In the genomic region with DNA sequence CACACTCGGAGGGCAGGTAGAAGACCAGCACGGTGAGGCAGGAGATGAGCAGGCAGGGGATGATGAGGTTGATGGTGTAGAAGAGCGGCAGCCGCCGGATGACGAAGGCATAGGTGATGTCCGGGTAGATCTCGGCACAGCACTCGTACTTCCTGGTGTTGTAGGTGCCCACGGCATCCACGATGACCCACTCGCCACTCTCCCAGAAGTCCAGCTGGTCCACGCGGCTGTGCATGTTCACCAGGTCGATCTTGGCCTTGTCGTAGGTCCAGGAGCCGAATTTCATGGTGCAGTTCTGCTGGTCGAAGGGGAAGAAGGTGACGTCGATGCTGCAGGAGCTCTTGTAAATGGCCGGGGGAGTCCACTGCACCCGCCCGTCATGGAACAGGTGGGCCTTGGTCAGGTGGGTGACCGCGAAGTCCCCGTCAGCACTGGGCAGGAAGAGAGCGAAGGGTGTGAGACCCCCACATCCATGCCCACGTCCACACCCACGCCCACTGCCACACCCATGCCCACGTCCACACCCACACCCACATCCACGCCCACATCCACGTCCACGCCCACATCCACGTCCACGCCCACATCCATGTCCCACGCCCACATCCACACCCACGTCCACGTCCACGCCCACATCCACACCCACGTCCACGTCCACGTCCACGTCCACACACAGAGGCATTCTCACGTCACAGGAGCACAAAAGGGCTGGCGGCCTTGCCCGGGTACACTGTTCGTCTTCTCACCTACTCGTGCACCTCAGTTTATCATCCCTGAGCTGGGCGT, we compare ENCODE assay signal across 28 cellular contexts. TPM values are rescaled to one million over a fixed set of nuclear protein-coding genes. Genes with fewer than 3 reads are reported as not detected.
DNase-seq lines count a peak whose midpoint lies in the region; ATAC-seq, FAIRE-seq and TF ChIP-seq lines count a peak whose summit lies in the region.
"Had no signal": no experiment of that assay in that cellular context is flagged by ENCODE, and none has a peak within 500 bp of the region (broad histone marks: within the 10 kb centered on the region; RNA-seq: fewer than 3 reads in every experiment).

No MANE protein-coding gene starts in this region.

- CTCF ChIA-PET in H1 (lab: Charles Lee; ENCODE audit: partially characterized antibody) (interaction anchor here (1.3 to 2.1 kb wide), 3 partner anchors 30 to 128 kb away, joined by 6 to 14 read pairs (median 8); no protein-coding TSS in a partner anchor), HepG2 (lab: Yijun Ruan, JAX; ENCODE audit: low intra/inter-chr PET ratio, low total read pairs) (no interaction called here)

- H3K36me3 Mint-ChIP-seq in stimulated activated naive CD8-positive, alpha-beta T cell treated with anti-CD3 and anti-CD28 coated beads, Interleukin-15, Interleukin-2, amounts not matched to agents 100 ng/mL and 50 ng/mL, for 24 hours (ENCODE audit: low read depth): no peaks in the 10 kb centered on the region
- H3K36me3 Mint-ChIP-seq: CD4-positive, alpha-beta memory T cell had no signal

- no peak overlapping the region for H2BK20ac ChIP-seq in H1 (ENCODE audit: low read length)

- peak overlapping the region; percentile 2 for H3K4me3 Mint-ChIP-seq in stimulated activated naive CD8-positive, alpha-beta T cell treated with anti-CD3 and anti-CD28 coated beads, Interleukin-15, Interleukin-2, amounts not matched to agents 100 ng/mL and 50 ng/mL, for 24 hours
- H3K4me3 Mint-ChIP-seq: CD4-positive, alpha-beta memory T cell; GM23338 had no signal

- H2BK5ac ChIP-seq in H1 (ENCODE audit: low read depth, low read length): no peak overlapping the region

- no peak for TF ChIP-seq POLR2A in H1 (IDR thresholded peaks at IDR 0.05; ENCODE audit: control extremely low read depth in 1 of 2, low read depth in 2 of 2, low read length in 2 of 2)
- TF ChIP-seq POLR2A in HepG2 (IDR thresholded peaks at IDR 0.05; ENCODE audit: insufficient read depth in 1 of 2, low read depth in 2 of 2, low read length in 2 of 2): no peak

- TF ChIP-seq RAD21 in H1 (IDR thresholded peaks at IDR 0.05 in 1 of 2, conservative IDR thresholded peaks at IDR 0.05 in 1 of 2; ENCODE audit: low read depth in 2 of 2, low read length in 2 of 2) (no peak), HepG2 (CRISPR knock-in tag; IDR thresholded peaks at IDR 0.05) (no peak)

- H3K27me3 ChIP-seq in H1 (replicated peaks in 1 of 4; ENCODE audit: control insufficient read depth in 3 of 4, extremely low read depth in 1 of 4, insufficient read depth in 3 of 4, low read length in 3 of 4): no peaks in the 10 kb centered on the region
- H3K27me3 ChIP-seq in HepG2 (ENCODE audit: control insufficient read depth in 1 of 2, insufficient read depth in 2 of 2, low read length in 2 of 2): peaks cover 12 to 27% of the 10 kb centered on the region in 2 experiments; a peak in 4 of 5 replicates

- no peak overlapping the region; the same call in 1 of the 2 replicates for H4K8ac ChIP-seq in H1 (ENCODE audit: extremely low read depth, insufficient read depth, low read length)

- H4K5ac ChIP-seq in H1 (ENCODE audit: insufficient read length, low read depth, low read length): no peak overlapping the region

- H3K9ac ChIP-seq in H1 (replicated peaks in 1 of 4; ENCODE audit: extremely low read depth in 1 of 4, low read depth in 3 of 4, low read length in 3 of 4): no peak overlapping the region
- H3K9ac ChIP-seq in HepG2 (ENCODE audit: insufficient read depth, low read depth, low read length): no peak overlapping the region
- H3K9ac ChIP-seq: SK-N-SH had no signal

- H3K27ac Mint-ChIP-seq in stimulated activated naive CD8-positive, alpha-beta T cell treated with anti-CD3 and anti-CD28 coated beads, Interleukin-15, Interleukin-2, amounts not matched to agents 100 ng/mL and 50 ng/mL, for 24 hours: peak overlapping the region; percentile 67
- H3K27ac Mint-ChIP-seq: CD4-positive, alpha-beta memory T cell; GM23338 had no signal

- in situ Hi-C loops in HepG2 (cut with HindIII; ENCODE audit: extremely low pct_ligation_motif_present, low pct_unique_long_range_greater_than_20kb): no loop called here

- no peak overlapping the region for H3K56ac ChIP-seq in H1 (replicated peaks; ENCODE audit: insufficient read length, low read depth, low read length)

- no peaks in the 10 kb centered on the region for H3K79me2 ChIP-seq in H1 (ENCODE audit: control insufficient read depth in 1 of 2, insufficient read depth in 2 of 2, low read length in 2 of 2)
- no peaks in the 10 kb centered on the region for H3K79me2 ChIP-seq in HepG2 (ENCODE audit: insufficient read depth, low read length)

- H3K36me3 ChIP-seq in H1 (ENCODE audit: control insufficient read depth in 2 of 4, insufficient read depth in 4 of 4, low read length in 3 of 4): no peaks in the 10 kb centered on the region
- H3K36me3 ChIP-seq in HepG2 (replicated peaks in 1 of 2; ENCODE audit: control insufficient read depth in 1 of 2, insufficient read depth in 2 of 2, low read length in 2 of 2): no peaks in the 10 kb centered on the region

- no peaks in the 10 kb centered on the region for H3K27me3 Mint-ChIP-seq in stimulated activated naive CD8-positive, alpha-beta T cell treated with anti-CD3 and anti-CD28 coated beads, Interleukin-15, Interleukin-2, amounts not matched to agents 100 ng/mL and 50 ng/mL, for 24 hours

- H4K91ac ChIP-seq in H1 (replicated peaks; ENCODE audit: insufficient read length, low read length): no peak overlapping the region

- H3K9me3 Mint-ChIP-seq in stimulated activated naive CD8-positive, alpha-beta T cell treated with anti-CD3 and anti-CD28 coated beads, Interleukin-15, Interleukin-2, amounts not matched to agents 100 ng/mL and 50 ng/mL, for 24 hours: peaks cover 7% of the 10 kb centered on the region

- H4K20me1 ChIP-seq in H1 (replicated peaks in 1 of 2; ENCODE audit: control insufficient read depth in 1 of 2, insufficient read depth in 2 of 2, low read length in 2 of 2) (peaks cover 0 to 2% of the 10 kb centered on the region in 2 experiments), HepG2 (ENCODE audit: insufficient read depth, low read length) (no peaks in the 10 kb centered on the region; the same call in 1 of the 2 replicates)

- H3K18ac ChIP-seq in H1 (ENCODE audit: extremely low read depth, low read length): no peak overlapping the region

- H3K27ac ChIP-seq in H1 (ENCODE audit: low read depth, low read length) (no peak overlapping the region), HepG2 (ENCODE audit: extremely low read length, insufficient read depth, low read length) (no peak overlapping the region)
- H3K27ac ChIP-seq: HL-60 had no signal

- TF ChIP-seq CTCF in H1 (IDR thresholded peaks at IDR 0.05; ENCODE audit: control extremely low read depth in 1 of 3, insufficient read depth in 1 of 3, low read depth in 1 of 3, low read length in 3 of 3) (no peak), HepG2 (CRISPR knock-in tag; IDR thresholded peaks at IDR 0.05) (no peak)

- H3K4me1 Mint-ChIP-seq in stimulated activated naive CD8-positive, alpha-beta T cell treated with anti-CD3 and anti-CD28 coated beads, Interleukin-15, Interleukin-2, amounts not matched to agents 100 ng/mL and 50 ng/mL, for 24 hours (ENCODE audit: low read depth): no peaks in the 10 kb centered on the region
- H3K4me1 Mint-ChIP-seq: CD4-positive, alpha-beta memory T cell had no signal

- H2AFZ ChIP-seq in H1 (ENCODE audit: low read length): no peak overlapping the region
- H2AFZ ChIP-seq in HepG2 (ENCODE audit: low read length): no peak overlapping the region
- H2AFZ ChIP-seq: GM23338 had no signal

- POLR2A ChIA-PET in H1 (lab: Charles Lee; ENCODE audit: partially characterized antibody) (interaction anchor here (1.0 to 1.6 kb wide), 3 partner anchors 11 to 56 kb away, joined by 3 read pairs; no protein-coding TSS in a partner anchor), HepG2 (lab: Yijun Ruan, JAX) (no interaction called here)

- intact Hi-C loops in HepG2 (cut with micrococcal nuclease; ENCODE audit: unreplicated experiment): no loop called here

- no peaks in the 10 kb centered on the region for H3K79me1 ChIP-seq in H1 (ENCODE audit: low read depth, low read length)

- no TSS peak for BruUV-seq in HepG2 (replicated peaks; lab: Mats Ljungman, UMichigan)

- no peak overlapping the region for H3K14ac ChIP-seq in H1 (ENCODE audit: insufficient read length)

- TF ChIP-seq EP300 in H1 (IDR thresholded peaks at IDR 0.05; ENCODE audit: borderline replicate concordance in 1 of 2, low read depth in 2 of 2, low read length in 2 of 2) (no peak), HepG2 (IDR thresholded peaks at IDR 0.05; ENCODE audit: low read depth in 2 of 2, low read length in 2 of 2) (no peak), HepG2 (CRISPR knock-in tag; IDR thresholded peaks at IDR 0.05; ENCODE audit: borderline replicate concordance) (no peak)

- no peak overlapping the region for H3K4me3 ChIP-seq in H1 (ENCODE audit: extremely low read depth in 1 of 4, insufficient read depth in 2 of 4, low read depth in 3 of 4, low read length in 4 of 4)
- no peak overlapping the region for H3K4me3 ChIP-seq in HepG2 (replicated peaks in 1 of 3; ENCODE audit: insufficient read depth in 1 of 3, low read depth in 2 of 3, low read length in 3 of 3)
- H3K4me3 ChIP-seq: GM23338 had no signal

- H2AK5ac ChIP-seq in H1 (ENCODE audit: low read depth, low read length): no peak overlapping the region

- FAIRE-seq in H1 (lab: Jason Lieb, UNC) (no peak), HepG2 (lab: Jason Lieb, UNC) (no peak), urothelium cell line (lab: Jason Lieb, UNC) (peak; percentile 99)
- FAIRE-seq: G401.6 had no signal

- H3K23ac ChIP-seq in H1 (ENCODE audit: insufficient read length): no peak overlapping the region

- H3K9me3 ChIP-seq in H1 (ENCODE audit: insufficient read depth in 2 of 2, low read depth in 1 of 2, low read length in 1 of 2) (peaks cover 0 to 8% of the 10 kb centered on the region in 2 experiments; a peak in 2 of 4 replicates), HepG2 (ENCODE audit: low read length) (no peaks in the 10 kb centered on the region)
- H3K9me3 ChIP-seq: SK-N-SH had no signal

- no peak overlapping the region for H2BK120ac ChIP-seq in H1 (replicated peaks; ENCODE audit: low read depth, low read length)

- H3K4me2 ChIP-seq in H1 (ENCODE audit: insufficient read depth in 1 of 2, low read depth in 2 of 2, low read length in 2 of 2) (no peak overlapping the region), HepG2 (ENCODE audit: low read depth, low read length) (no peak overlapping the region)
- H3K4me2 ChIP-seq: GM23338, SK-N-SH had no signal

- whole genome bisulfite sequencing in H1 (ENCODE audit: extremely low coverage in 1 of 2, insufficient coverage in 1 of 2, insufficient read length in 1 of 2, insufficient replicate concordance in 2 of 2, low coverage in 1 of 2, low lambda C conversion rate in 2 of 2, missing lambda C conversion rate in 1 of 2), 2 experiments: 88% methylated on average over 42 of the region's 49 CpGs; no CpG with 5 or more reads in 1 of the 2 experiments
- WGBS in HepG2 (ENCODE audit: low lambda C conversion rate): 78% methylated on average over 49 of the region's 49 CpGs

- ATAC-seq in stimulated activated naive CD8-positive, alpha-beta T cell treated with anti-CD3 and anti-CD28 coated beads, Interleukin-15, Interleukin-2, amounts not matched to agents 100 U/mL and 50 U/mL, for 24 hours: no peak
- no peak for ATAC-seq in HepG2
- ATAC-seq: GM23338, Panc1 had no signal

- H2BK15ac ChIP-seq in H1 (ENCODE audit: low read length): no peak overlapping the region

- H3K23me2 ChIP-seq in H1 (ENCODE audit: low read depth, low read length): no peaks in the 10 kb centered on the region

- no peak overlapping the region for H2BK12ac ChIP-seq in H1 (ENCODE audit: low read depth, low read length)

- DNase-seq in stimulated activated naive CD8-positive, alpha-beta T cell treated with anti-CD3 and anti-CD28 coated beads, Interleukin-15, Interleukin-2, amounts not matched to agents 100 U/mL and 50 U/mL, for 24 hours: no peak
- no peak for DNase-seq in H1 (ENCODE audit: low read depth in 1 of 2, low spot score in 2 of 2)
- no peak for DNase-seq in HepG2 (ENCODE audit: low spot score)
- DNase-seq in urothelium cell line (ENCODE audit: low spot score): no peak
- DNase-seq in mucosa of gallbladder (ENCODE audit: low spot score): no peak
- DNase-seq in HuH-7 (ENCODE audit: low spot score): no peak
- DNase-seq in NCI-H748 (lab: John Stamatoyannopoulos, UW; ENCODE audit: unreplicated experiment): no peak
- DNase-seq: C1 segment of cervical spinal cord; CD4-positive, alpha-beta memory T cell; COR-L47; HCEC 1CT; KBM-7; MV-4-11; NCI-H1105 treated with DMSO at 0.1 percent for 48 hours; NCI-H146; NCI-H1930; NCI-H2107; NCI-H446 treated with DMSO at 0.1 percent for 48 hours; NCI-H526; SK-N-SH had no signal

- peaks cover 0 to 11% (median 8%) of the 10 kb centered on the region in 4 experiments; a peak in 5 of 7 replicates for H3K4me1 ChIP-seq in H1 (replicated peaks in 1 of 4; ENCODE audit: control insufficient read depth in 3 of 4, insufficient read depth in 4 of 4, low read length in 3 of 4)
- no peaks in the 10 kb centered on the region for H3K4me1 ChIP-seq in HepG2 (ENCODE audit: insufficient read depth, low read length)

- H3K4ac ChIP-seq in H1 (replicated peaks; ENCODE audit: insufficient read length, low read depth, low read length): no peak overlapping the region

RNA-seq across cellular contexts. Expression of a gene that starts 10.4 kb away (rescaled TPM):
- total RNA-seq in H1 (2021; fragmentation: NEBNext Ultra II Directional; extraction: Animal tissue kit (Norgen Biotek cat#: 25700)): 2.7 and 5.7 TPM in 2 replicates
- polyA plus RNA-seq in H1 (2011; rRNA removed) (4.3 and 5.0 TPM in 2 replicates), HepG2 (2011; rRNA removed) (not detected in 2 replicates)
- polyA plus RNA-seq in H1 (2011; cell fraction: cytosol; rRNA removed): 1.8 TPM
- polyA plus RNA-seq in H1 (2011; cell fraction: nucleus; rRNA removed): 4.9 TPM
- 2.0 to 4.0 TPM (median 2.5 TPM) in 4 replicates for polyA plus RNA-seq in H1 (2012, experiment 1 of 2)
- polyA plus RNA-seq in H1 (2012, experiment 2 of 2): 1.6 TPM
- polyA plus RNA-seq in H1 (2013, experiment 1 of 2): 4.1 TPM
- polyA plus RNA-seq in H1 (2013, experiment 2 of 2): 3.8 TPM
- polyA minus RNA-seq in H1 (2011; rRNA and poly(A)+ RNA removed): 5.6 and 11.1 TPM in 2 replicates
- 8.4 TPM for polyA minus RNA-seq in H1 (2011; cell fraction: cytosol; rRNA and poly(A)+ RNA removed)
- 4.4 TPM for polyA minus RNA-seq in H1 (2011; cell fraction: nucleus; rRNA and poly(A)+ RNA removed)
- total RNA-seq in HepG2 (2016; rRNA removed; fragmentation: Illumina TruSeq; extraction: Trizol) (not detected in 2 replicates), mucosa of gallbladder (not detected)
- total RNA-seq in HepG2 (2016; cell fraction: cytosol; rRNA removed; fragmentation: Illumina TruSeq; extraction: Trizol; ENCODE audit: low read depth): not detected in 2 replicates
- not detected in 2 replicates for total RNA-seq in HepG2 (2016; cell fraction: insoluble cytoplasmic fraction; rRNA removed; fragmentation: Illumina TruSeq; extraction: Trizol)
- not detected in 2 replicates for total RNA-seq in HepG2 (2016; cell fraction: membrane; rRNA removed; fragmentation: Illumina TruSeq; extraction: Trizol)
- not detected in 2 replicates for total RNA-seq in HepG2 (2016; cell fraction: nucleus; rRNA removed; fragmentation: Illumina TruSeq; extraction: Trizol)
- 0.06 TPM in 1 of 2 replicates, not detected in the other for polyA plus RNA-seq in HepG2 (2011; cell fraction: cytosol; rRNA removed)
- polyA plus RNA-seq in HepG2 (2011; cell fraction: nucleus; rRNA removed): 0.10 and 0.14 TPM in 2 replicates
- polyA plus RNA-seq in HepG2 (2012): 0.11 TPM in 1 of 2 replicates, not detected in the other
- polyA plus RNA-seq in HepG2 (2016; cell fraction: cytosol; fragmentation: Illumina TruSeq; extraction: Trizol; ENCODE audit: low read depth): not detected in 2 replicates
- not detected in 2 replicates for polyA plus RNA-seq in HepG2 (2016; cell fraction: insoluble cytoplasmic fraction; fragmentation: Illumina TruSeq; extraction: Trizol; ENCODE audit: low read depth)
- polyA plus RNA-seq in HepG2 (2016; cell fraction: membrane; fragmentation: Illumina TruSeq; extraction: Trizol; ENCODE audit: low read depth): not detected in 2 replicates
- polyA plus RNA-seq in HepG2 (2016; cell fraction: nucleus; fragmentation: Illumina TruSeq; extraction: Trizol; ENCODE audit: insufficient read depth, low read depth): not detected in 2 replicates
- not detected in 2 replicates for polyA minus RNA-seq in HepG2 (2011; rRNA and poly(A)+ RNA removed; ENCODE audit: low replicate concordance)
- not detected in 2 replicates for polyA minus RNA-seq in HepG2 (2011; cell fraction: cytosol; rRNA and poly(A)+ RNA removed)
- polyA minus RNA-seq in HepG2 (2011; cell fraction: nucleus; rRNA and poly(A)+ RNA removed): not detected in 2 replicates
- total RNA-seq: CD4-positive, alpha-beta memory T cell; LHCN-M2; MCF 10A had no signal
- polyA plus RNA-seq: CD4-positive, alpha-beta memory T cell; SK-N-SH had no signal

RNA-seq across cellular contexts. Expression of a gene that starts 57.8 kb away (rescaled TPM):
- 0.17 and 0.19 TPM in 2 replicates for total RNA-seq in H1 (2021; fragmentation: NEBNext Ultra II Directional; extraction: Animal tissue kit (Norgen Biotek cat#: 25700))
- 0.21 and 0.61 TPM in 2 replicates for polyA plus RNA-seq in H1 (2011; rRNA removed)
- polyA plus RNA-seq in H1 (2011; cell fraction: cytosol; rRNA removed): 0.41 TPM
- polyA plus RNA-seq in H1 (2011; cell fraction: nucleus; rRNA removed): 5.9 TPM
- 0.08 to 1.0 TPM (median 0.66 TPM) in 4 replicates for polyA plus RNA-seq in H1 (2012, experiment 1 of 2)
- polyA plus RNA-seq in H1 (2012, experiment 2 of 2): 0.07 TPM
- polyA plus RNA-seq in H1 (2013, experiment 1 of 2): 0.06 TPM
- polyA plus RNA-seq in H1 (2013, experiment 2 of 2): 0.06 TPM
- polyA minus RNA-seq in H1 (2011; rRNA and poly(A)+ RNA removed): 0.07 and 0.09 TPM in 2 replicates
- polyA minus RNA-seq in H1 (2011; cell fraction: cytosol; rRNA and poly(A)+ RNA removed): 0.37 TPM
- polyA minus RNA-seq in H1 (2011; cell fraction: nucleus; rRNA and poly(A)+ RNA removed): 1.9 TPM
- total RNA-seq in HepG2 (2016; rRNA removed; fragmentation: Illumina TruSeq; extraction: Trizol): not detected in 2 replicates
- total RNA-seq in HepG2 (2016; cell fraction: cytosol; rRNA removed; fragmentation: Illumina TruSeq; extraction: Trizol; ENCODE audit: low read depth): not detected in 2 replicates
- total RNA-seq in HepG2 (2016; cell fraction: insoluble cytoplasmic fraction; rRNA removed; fragmentation: Illumina TruSeq; extraction: Trizol): not detected in 2 replicates
- not detected in 2 replicates for total RNA-seq in HepG2 (2016; cell fraction: membrane; rRNA removed; fragmentation: Illumina TruSeq; extraction: Trizol)
- not detected in 2 replicates for total RNA-seq in HepG2 (2016; cell fraction: nucleus; rRNA removed; fragmentation: Illumina TruSeq; extraction: Trizol)
- polyA plus RNA-seq in HepG2 (2011; rRNA removed): 0.03 TPM in 1 of 2 replicates, not detected in the other
- polyA plus RNA-seq in HepG2 (2011; cell fraction: cytosol; rRNA removed): 0.03 TPM in 1 of 2 replicates, not detected in the other
- 0.09 and 0.14 TPM in 2 replicates for polyA plus RNA-seq in HepG2 (2011; cell fraction: nucleus; rRNA removed)
- polyA plus RNA-seq in HepG2 (2012): not detected in 2 replicates
- not detected in 2 replicates for polyA plus RNA-seq in HepG2 (2016; cell fraction: cytosol; fragmentation: Illumina TruSeq; extraction: Trizol; ENCODE audit: low read depth)
- polyA plus RNA-seq in HepG2 (2016; cell fraction: insoluble cytoplasmic fraction; fragmentation: Illumina TruSeq; extraction: Trizol; ENCODE audit: low read depth): not detected in 2 replicates
- polyA plus RNA-seq in HepG2 (2016; cell fraction: membrane; fragmentation: Illumina TruSeq; extraction: Trizol; ENCODE audit: low read depth): not detected in 2 replicates
- polyA plus RNA-seq in HepG2 (2016; cell fraction: nucleus; fragmentation: Illumina TruSeq; extraction: Trizol; ENCODE audit: insufficient read depth, low read depth): not detected in 2 replicates
- not detected in 2 replicates for polyA minus RNA-seq in HepG2 (2011; rRNA and poly(A)+ RNA removed; ENCODE audit: low replicate concordance)
- not detected in 2 replicates for polyA minus RNA-seq in HepG2 (2011; cell fraction: cytosol; rRNA and poly(A)+ RNA removed)
- polyA minus RNA-seq in HepG2 (2011; cell fraction: nucleus; rRNA and poly(A)+ RNA removed): under 0.01 and 0.12 TPM in 2 replicates
- total RNA-seq in mucosa of gallbladder: 0.14 TPM
- total RNA-seq: A673 had no signal
- polyA plus RNA-seq: CD4-positive, alpha-beta memory T cell; SK-N-SH had no signal
